19 cellular contexts compared by ENCODE assay signal in genomic region chr12:8773456-8773855, GRCh38. TPM values are rescaled to one million over a fixed set of nuclear protein-coding genes. Genes with fewer than 3 reads are reported as not detected.
A peak's percentile ranks its signal among the peaks of the same experiment; 100 is the strongest.
DNase-seq lines count a peak whose midpoint lies in the region; ATAC-seq and TF ChIP-seq lines count a peak whose summit lies in the region.
"Had no signal": no experiment of that assay in that cellular context is flagged by ENCODE, and none has a peak within 500 bp of the region (broad histone marks: within the 10 kb centered on the region; RNA-seq: fewer than 3 reads in every experiment).

No MANE protein-coding gene starts in this region.

- peak; percentile 73 to 96 for ATAC-seq in right cardiac atrium
- no peak for ATAC-seq in thoracic aorta (ENCODE audit: insufficient number of reproducible peaks, low FRiP score, low read depth)
- ATAC-seq: K562 had no signal

- no peak overlapping the region for H2AFZ ChIP-seq in Loucy (ENCODE audit: low read length)

- intact Hi-C loops in right cardiac atrium (cut with DNase I): no loop called here

- no peaks in the 10 kb centered on the region for H3K36me3 Mint-ChIP-seq in T-helper 2 cell treated with Interferon-gamma antibody and Interleukin-4, amounts not matched to agents 5 μg/mL and 100 μg/mL, for 36 hours (ENCODE audit: low read depth)

- no peak overlapping the region for H3K9ac ChIP-seq in Loucy (ENCODE audit: low read depth, low read length, poor library complexity, severe bottlenecking)

- H3K27ac ChIP-seq in coronary artery (peak overlapping the region in 1 of 2 donors; percentile 39), right cardiac atrium (ENCODE audit: low read length) (no peak overlapping the region), thoracic aorta (peak overlapping the region; percentile 40 to 46)
- H3K27ac ChIP-seq: SK-N-MC had no signal

- H3K4me1 ChIP-seq in Loucy (ENCODE audit: insufficient read depth, low read length, poor library complexity, severe bottlenecking) (peaks cover 8% of the 10 kb centered on the region), right cardiac atrium (ENCODE audit: control insufficient read depth, insufficient read depth, low read length) (no peaks in the 10 kb centered on the region), thoracic aorta (ENCODE audit: control insufficient read depth in 1 of 2, low read depth in 2 of 2) (peaks cover 12 to 66% of the 10 kb centered on the region in 2 donors)

- H3K9me2 ChIP-seq in Loucy (replicated peaks; ENCODE audit: low read depth, low read length): no peaks in the 10 kb centered on the region

- H3K36me3 ChIP-seq in Loucy (ENCODE audit: insufficient read depth, low read length) (peaks cover 44% of the 10 kb centered on the region; the same call in 1 of the 2 replicates), thoracic aorta (no peaks in the 10 kb centered on the region)

- H3K27me3 ChIP-seq in Loucy (ENCODE audit: insufficient read depth, low read length, poor library complexity, severe bottlenecking) (no peaks in the 10 kb centered on the region), right cardiac atrium (ENCODE audit: control insufficient read depth, insufficient read depth) (no peaks in the 10 kb centered on the region), thoracic aorta (replicated peaks; ENCODE audit: insufficient read depth) (no peaks in the 10 kb centered on the region)

- WGBS in right cardiac atrium: 64% methylated on average over 10 of the region's 10 CpGs

- H3K27me3 Mint-ChIP-seq in T-helper 2 cell treated with Interferon-gamma antibody and Interleukin-4, amounts not matched to agents 5 μg/mL and 100 μg/mL, for 36 hours (ENCODE audit: low read depth): peaks cover 2% of the 10 kb centered on the region
- H3K27me3 Mint-ChIP-seq: CD4-positive, alpha-beta T cell had no signal

- no peaks in the 10 kb centered on the region for H3K9me3 Mint-ChIP-seq in T-helper 2 cell treated with Interferon-gamma antibody and Interleukin-4, amounts not matched to agents 5 μg/mL and 100 μg/mL, for 36 hours
- H3K9me3 Mint-ChIP-seq: CD4-positive, alpha-beta T cell had no signal

- no peak overlapping the region for H3K4me3 Mint-ChIP-seq in T-helper 2 cell treated with Interferon-gamma antibody and Interleukin-4, amounts not matched to agents 5 μg/mL and 100 μg/mL, for 36 hours
- H3K4me3 Mint-ChIP-seq: CD4-positive, alpha-beta T cell had no signal

- H3K27ac Mint-ChIP-seq in T-helper 2 cell treated with Interferon-gamma antibody and Interleukin-4, amounts not matched to agents 5 μg/mL and 100 μg/mL, for 36 hours: no peak overlapping the region
- H3K27ac Mint-ChIP-seq: CD4-positive, alpha-beta T cell had no signal

- TF ChIP-seq CTCF in Loucy (conservative IDR thresholded peaks at IDR 0.05; ENCODE audit: low read length) (no peak), coronary artery (IDR thresholded peaks at IDR 0.05) (no peak), thoracic aorta (IDR thresholded peaks at IDR 0.05) (no peak)

- H3F3A ChIP-seq in Loucy (ENCODE audit: low read depth): no peaks in the 10 kb centered on the region

- no peaks in the 10 kb centered on the region for H3K9me3 ChIP-seq in Loucy (ENCODE audit: insufficient read depth, low read depth, low read length)
- no peaks in the 10 kb centered on the region for H3K9me3 ChIP-seq in right cardiac atrium (ENCODE audit: control insufficient read depth, low read length)
- H3K9me3 ChIP-seq in thoracic aorta: no peaks in the 10 kb centered on the region
- H3K9me3 ChIP-seq: HAP-1 had no signal

- H3K79me2 ChIP-seq in Loucy (ENCODE audit: insufficient read depth, low read length): peaks cover 6% of the 10 kb centered on the region; the same call in 1 of the 2 replicates

- H3K4me3 ChIP-seq in Loucy (ENCODE audit: low read length, poor library complexity, severe bottlenecking): peak overlapping the region; percentile 25
- peak overlapping the region; percentile 23 for H3K4me3 ChIP-seq in coronary artery
- no peak overlapping the region for H3K4me3 ChIP-seq in right cardiac atrium (ENCODE audit: low read length)
- H3K4me3 ChIP-seq in thoracic aorta: no peak overlapping the region
- H3K4me3 ChIP-seq: HAP-1, K562, SK-N-MC had no signal

- no peak for DNase-seq in coronary artery (ENCODE audit: low spot score)
- DNase-seq in right cardiac atrium: peak; percentile 50 to 89 (median 87)
- no peak for DNase-seq in thoracic aorta (ENCODE audit: low spot score)
- no peak for DNase-seq in HUDEP-2 (lab: John Stamatoyannopoulos, UW; ENCODE audit: unreplicated experiment in 76 of 76)
- no peak for DNase-seq in GF-D8 (lab: John Stamatoyannopoulos, UW)
- no peak for DNase-seq in T-helper 2 cell treated with Interferon-gamma antibody and Interleukin-4, amounts not matched to agents 5 μg/mL and 100 μg/mL, for 36 hours (ENCODE audit: low spot score)
- DNase-seq: ACHN; AML-193; CD4-positive, alpha-beta T cell; EL; MV-4-11; NCI-H1436 treated with DMSO at 0.1 percent for 48 hours; NCI-H2081; NCI-H2227 treated with DMSO at 0.1 percent for 48 hours; NCI-H524 had no signal

- no peaks in the 10 kb centered on the region for H3K4me1 Mint-ChIP-seq in T-helper 2 cell treated with Interferon-gamma antibody and Interleukin-4, amounts not matched to agents 5 μg/mL and 100 μg/mL, for 36 hours (ENCODE audit: low read depth)

- H3K4me2 ChIP-seq in Loucy (ENCODE audit: low read depth, low read length, poor library complexity, severe bottlenecking): peak overlapping the region; percentile 24

- H4K20me1 ChIP-seq in Loucy (ENCODE audit: insufficient read depth, low read length, poor library complexity, severe bottlenecking): no peaks in the 10 kb centered on the region

RNA-seq across cellular contexts. Expression of gene A2ML1, which starts 49.0 kb away (rescaled TPM):
- total RNA-seq in right cardiac atrium (1 to 10 TPM in 1 of 4 donors, under 1 TPM in 3; 0.25 to 1.1 (median 0.81) TPM), thoracic aorta (under 1 TPM in 1 of 2 donors, not detected in 1; 0.27 TPM)
- polyA plus RNA-seq in right cardiac atrium: 0.38 TPM
- total RNA-seq: CD4-positive, alpha-beta T cell had no signal

Comparison
In these comparisons a context has a peak if more than half of its experiments do, and no peak if none do; other contexts are left out.
1. H3K4me3 ChIP-seq: peak in Loucy (single experiment) and coronary artery (single experiment); none in right cardiac atrium (single experiment) and thoracic aorta (single experiment).
2. DNase-seq: peak in right cardiac atrium (3 of 3); none in coronary artery (single experiment), thoracic aorta (single experiment), HUDEP-2 (0 of 76), GF-D8 (single experiment) and T-helper 2 cell treated with Interferon-gamma antibody and Interleukin-4, amounts not matched to agents 5 μg/mL and 100 μg/mL, for 36 hours (single experiment).